11 cellular contexts compared by ENCODE assay signal in the genomic region with DNA sequence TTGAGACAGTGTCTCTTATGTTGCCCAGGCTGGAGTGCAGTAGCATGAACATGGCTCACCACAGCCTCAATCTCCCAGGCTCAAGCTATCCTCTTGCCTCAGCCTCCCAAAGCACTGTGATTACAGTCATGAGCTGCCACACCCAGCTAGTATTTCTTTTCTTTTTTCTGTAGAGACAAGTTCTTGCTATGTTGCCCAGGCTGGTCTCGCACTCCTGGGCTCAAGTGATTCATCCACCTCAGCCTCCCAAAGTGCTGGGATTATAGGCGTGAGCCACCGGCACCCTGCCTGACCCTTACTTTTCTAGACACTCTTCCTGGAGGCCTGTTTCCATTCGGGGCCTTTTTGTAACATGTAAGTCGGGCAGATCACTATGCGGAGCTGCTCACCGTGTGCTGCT. TPM values are rescaled to one million over a fixed set of nuclear protein-coding genes. Genes with fewer than 3 reads are reported as not detected.
A peak's percentile ranks its signal among the peaks of the same experiment; 100 is the strongest.
DNase-seq lines count a peak whose midpoint lies in the region; ATAC-seq and TF ChIP-seq lines count a peak whose summit lies in the region.
"Had no signal": no experiment of that assay in that cellular context is flagged by ENCODE, and none has a peak within 500 bp of the region (broad histone marks: within the 10 kb centered on the region; RNA-seq: fewer than 3 reads in every experiment).

No MANE protein-coding gene starts in this region.

- H3K36me3 ChIP-seq in colonic mucosa (no peaks in the 10 kb centered on the region), transverse colon (no peaks in the 10 kb centered on the region)

- no peak overlapping the region for H3K4me3 Mint-ChIP-seq in mesothelial cell of epicardium
- H3K4me3 Mint-ChIP-seq: activated T-cell treated with anti-CD3 and anti-CD28 coated beads, Interleukin-2, amount 50 U/mL, for 24 hours had no signal

- H3K9me3 ChIP-seq in colonic mucosa: no peaks in the 10 kb centered on the region
- no peaks in the 10 kb centered on the region for H3K9me3 ChIP-seq in transverse colon

- H3K36me3 Mint-ChIP-seq in mesothelial cell of epicardium: no peaks in the 10 kb centered on the region

- in situ Hi-C loops in transverse colon (cut with MboI; ENCODE audit: low pct_ligation_motif_present in 1 of 4, low pct_unique_long_range_greater_than_20kb in 1 of 4, low sequenced_read_pairs in 3 of 4): no loop called here

- DNase-seq in NCI-H226 (peak; percentile 40), colonic mucosa (no peak), mesothelial cell of epicardium (ENCODE audit: low spot score in 2 of 2, unreplicated experiment in 2 of 2) (no peak), transverse colon (no peak), NCI-H345 (lab: John Stamatoyannopoulos, UW) (no peak)
- DNase-seq in activated T-cell treated with anti-CD3 and anti-CD28 coated beads, Interleukin-2, amount 50 U/mL, for 48 hours: no peak
- DNase-seq: activated T-cell treated with anti-CD3 and anti-CD28 coated beads, Interleukin-2, amount 50 U/mL, for 24 hours; SHP77; stimulated activated CD4-positive, alpha-beta T cell treated with anti-CD3 and anti-CD28 coated beads, Interleukin-4, amount 100 ng/mL, for 1 hour; stimulated activated naive CD4-positive, alpha-beta T cell treated with Interleukin-2 at 50 U/mL for 16 hours had no signal

- 92 to 96% methylated on average over 2 to 7 of the region's 7 CpGs for WGBS in transverse colon (ENCODE audit: low coverage in 1 of 2), 2 donors

- H3K4me3 ChIP-seq in colonic mucosa (no peak overlapping the region), transverse colon (no peak overlapping the region)

- H3K27me3 Mint-ChIP-seq in mesothelial cell of epicardium (ENCODE audit: low read depth): no peaks in the 10 kb centered on the region
- H3K27me3 Mint-ChIP-seq: activated T-cell treated with anti-CD3 and anti-CD28 coated beads, Interleukin-2, amount 50 U/mL, for 24 hours had no signal

- no peaks in the 10 kb centered on the region for H3K4me1 ChIP-seq in colonic mucosa
- peaks cover 7 to 23% (median 17%) of the 10 kb centered on the region in 4 donors for H3K4me1 ChIP-seq in transverse colon

- TF ChIP-seq EP300 in transverse colon (IDR thresholded peaks at IDR 0.05; ENCODE audit: low read depth): no peak

- H3K27ac Mint-ChIP-seq in mesothelial cell of epicardium: peak overlapping the region; percentile 77
- H3K27ac Mint-ChIP-seq: activated T-cell treated with anti-CD3 and anti-CD28 coated beads, Interleukin-2, amount 50 U/mL, for 24 hours had no signal

- no peaks in the 10 kb centered on the region for H3K9me3 Mint-ChIP-seq in mesothelial cell of epicardium
- H3K9me3 Mint-ChIP-seq: activated T-cell treated with anti-CD3 and anti-CD28 coated beads, Interleukin-2, amount 50 U/mL, for 24 hours had no signal

- H3K4me1 Mint-ChIP-seq in mesothelial cell of epicardium: peaks cover 17% of the 10 kb centered on the region

- H3K27ac ChIP-seq in colonic mucosa (peak overlapping the region; percentile 83), transverse colon (peak overlapping the region; percentile 85 to 94 (median 90))

- ATAC-seq in GM21825 (IDR thresholded peaks at IDR 0.05; ENCODE audit: unreplicated experiment): no peak

- H3K9ac ChIP-seq in colonic mucosa (ENCODE audit: low read depth in 2 of 2, low read length in 2 of 2): no peak overlapping the region

- intact Hi-C loops in colonic mucosa (cut with DNase I): no loop called here
- intact Hi-C loops in transverse colon (cut with DNase I; ENCODE audit: low total_unique reads): no loop called here

- no peak for TF ChIP-seq POLR2A in transverse colon (IDR thresholded peaks at IDR 0.05)

- no peaks in the 10 kb centered on the region for H3K27me3 ChIP-seq in colonic mucosa
- H3K27me3 ChIP-seq in transverse colon: no peaks in the 10 kb centered on the region

- no peak for TF ChIP-seq CTCF in colonic mucosa (IDR thresholded peaks at IDR 0.05)
- TF ChIP-seq CTCF in mesothelial cell of epicardium (IDR thresholded peaks at IDR 0.05; ENCODE audit: unreplicated experiment): no peak
- no peak for TF ChIP-seq CTCF in transverse colon (IDR thresholded peaks at IDR 0.05)

RNA-seq across cellular contexts. Expression of a gene that starts 30.1 kb away (rescaled TPM):
- total RNA-seq in colonic mucosa (100 to 1,000 TPM; 233 to 264 TPM), mesothelial cell of epicardium (241 to 259 TPM (median 251 TPM) in 3 replicates), transverse colon (100 to 1,000 TPM in 2 of 4 donors, 10 to 100 TPM in 2; 42.3 to 208 (median 117) TPM)
